11 cellular contexts compared by ENCODE assay signal in genomic region chr6:21190701-21191588, GRCh38.
DNase-seq lines count a peak whose midpoint lies in the region; ATAC-seq and TF ChIP-seq lines count a peak whose summit lies in the region.
"Had no signal": no experiment of that assay in that cellular context is flagged by ENCODE, and none has a peak within 500 bp of the region (broad histone marks: within the 10 kb centered on the region; RNA-seq: fewer than 3 reads in every experiment).

No MANE protein-coding gene starts in this region.

- H3K4me1 ChIP-seq in Karpas-422 (ENCODE audit: low read length) (peaks cover 10% of the 10 kb centered on the region; the same call in 1 of the 2 replicates), BE2C (peaks cover 3% of the 10 kb centered on the region; the same call in 1 of the 2 replicates)

- DNase-seq in activated naive CD8-positive, alpha-beta T cell treated with anti-CD3 and anti-CD28 coated beads, Interleukin-2, amount 50 U/mL, for 24 hours, result no peak
- no peak for DNase-seq in activated naive CD8-positive, alpha-beta T cell treated with anti-CD3 and anti-CD28 coated beads for 36 hours
- DNase-seq in Karpas-422 (no peak), choroid plexus epithelial cell (ENCODE audit: low read depth) (peak; percentile 8), type B pancreatic cell (ENCODE audit: extremely low spot score, unreplicated experiment) (no peak), D341Med (ENCODE audit: low spot score) (no peak), BE2C (no peak)
- DNase-seq: mesendoderm, NCI-H1417 treated with DMSO at 0.1 percent for 48 hours had no signal

- H3K36me3 Mint-ChIP-seq in activated naive CD8-positive, alpha-beta T cell treated with anti-CD3 and anti-CD28 coated beads, Interleukin-2, amount 50 U/mL, for 24 hours (ENCODE audit: low read depth), result peaks cover 9% of the 10 kb centered on the region
- peaks cover 24% of the 10 kb centered on the region for H3K36me3 Mint-ChIP-seq in activated naive CD8-positive, alpha-beta T cell treated with anti-CD3 and anti-CD28 coated beads for 36 hours
- peaks cover 14% of the 10 kb centered on the region for H3K36me3 Mint-ChIP-seq in type B pancreatic cell
- H3K36me3 Mint-ChIP-seq: CD14-positive monocyte had no signal

- TF ChIP-seq CTCF in choroid plexus epithelial cell (conservative IDR thresholded peaks at IDR 0.05; ENCODE audit: low read depth, low read length), result no peak
- no peak for TF ChIP-seq CTCF in type B pancreatic cell (conservative IDR thresholded peaks at IDR 0.05)
- no peak for TF ChIP-seq CTCF in BE2C (IDR thresholded peaks at IDR 0.05; ENCODE audit: low read depth, low read length)

- ATAC-seq in activated naive CD8-positive, alpha-beta T cell treated with anti-CD3 and anti-CD28 coated beads, Interleukin-2, amount 50 U/mL, for 24 hours, result no peak
- ATAC-seq in GM21447 (IDR thresholded peaks at IDR 0.05; ENCODE audit: unreplicated experiment), result no peak

- H3K9me3 Mint-ChIP-seq in activated naive CD8-positive, alpha-beta T cell treated with anti-CD3 and anti-CD28 coated beads, Interleukin-2, amount 50 U/mL, for 24 hours, result peaks cover 3% of the 10 kb centered on the region
- peaks cover 1% of the 10 kb centered on the region for H3K9me3 Mint-ChIP-seq in activated naive CD8-positive, alpha-beta T cell treated with anti-CD3 and anti-CD28 coated beads for 36 hours
- peaks cover 11% of the 10 kb centered on the region for H3K9me3 Mint-ChIP-seq in type B pancreatic cell

- H3K36me3 ChIP-seq in Karpas-422 (ENCODE audit: insufficient read depth, low read length) (no peaks in the 10 kb centered on the region), BE2C (no peaks in the 10 kb centered on the region)

- no peak overlapping the region for H3K9ac ChIP-seq in Karpas-422 (ENCODE audit: low read length)

- peak overlapping the region; percentile 17 for H3K4me2 ChIP-seq in Karpas-422 (ENCODE audit: low read depth, low read length, poor library complexity, severe bottlenecking)

- no peaks in the 10 kb centered on the region for H3K79me2 ChIP-seq in Karpas-422 (ENCODE audit: low read length)

- H4K20me1 ChIP-seq in Karpas-422 (ENCODE audit: insufficient read depth, low read depth, low read length), result no peaks in the 10 kb centered on the region

- no peaks in the 10 kb centered on the region for H3K9me3 ChIP-seq in Karpas-422 (ENCODE audit: low read length)
- no peaks in the 10 kb centered on the region for H3K9me3 ChIP-seq in BE2C

- H3K4me3 ChIP-seq in Karpas-422 (ENCODE audit: low read length) (no peak overlapping the region), choroid plexus epithelial cell (ENCODE audit: low read depth, low read length) (no peak overlapping the region), BE2C (ENCODE audit: low read depth, low read length) (no peak overlapping the region)

- no peaks in the 10 kb centered on the region for H3K9me2 ChIP-seq in Karpas-422 (replicated peaks; ENCODE audit: insufficient read depth, low read length)

- H3K27ac Mint-ChIP-seq in activated naive CD8-positive, alpha-beta T cell treated with anti-CD3 and anti-CD28 coated beads, Interleukin-2, amount 50 U/mL, for 24 hours, result peak overlapping the region; percentile 52
- H3K27ac Mint-ChIP-seq in activated naive CD8-positive, alpha-beta T cell treated with anti-CD3 and anti-CD28 coated beads for 36 hours, result no peak overlapping the region
- H3K27ac Mint-ChIP-seq in type B pancreatic cell, result no peak overlapping the region

- no peak overlapping the region for H3K27ac ChIP-seq in Karpas-422 (ENCODE audit: low read length)

- no peaks in the 10 kb centered on the region for H3K27me3 ChIP-seq in Karpas-422 (ENCODE audit: low read length)
- H3K27me3 ChIP-seq in BE2C, result no peaks in the 10 kb centered on the region

- peaks cover 25% of the 10 kb centered on the region for H3K4me1 Mint-ChIP-seq in activated naive CD8-positive, alpha-beta T cell treated with anti-CD3 and anti-CD28 coated beads, Interleukin-2, amount 50 U/mL, for 24 hours
- peaks cover 11% of the 10 kb centered on the region for H3K4me1 Mint-ChIP-seq in activated naive CD8-positive, alpha-beta T cell treated with anti-CD3 and anti-CD28 coated beads for 36 hours
- peaks cover 33% of the 10 kb centered on the region for H3K4me1 Mint-ChIP-seq in type B pancreatic cell (ENCODE audit: unreplicated experiment)

- H3K4me3 Mint-ChIP-seq in activated naive CD8-positive, alpha-beta T cell treated with anti-CD3 and anti-CD28 coated beads, Interleukin-2, amount 50 U/mL, for 24 hours, result peak overlapping the region; percentile 2
- H3K4me3 Mint-ChIP-seq in activated naive CD8-positive, alpha-beta T cell treated with anti-CD3 and anti-CD28 coated beads for 36 hours, result no peak overlapping the region
- peak overlapping the region; percentile 0 for H3K4me3 Mint-ChIP-seq in type B pancreatic cell
- H3K4me3 Mint-ChIP-seq: CD14-positive monocyte had no signal

- H3K27me3 Mint-ChIP-seq in activated naive CD8-positive, alpha-beta T cell treated with anti-CD3 and anti-CD28 coated beads, Interleukin-2, amount 50 U/mL, for 24 hours, result no peaks in the 10 kb centered on the region
- H3K27me3 Mint-ChIP-seq in activated naive CD8-positive, alpha-beta T cell treated with anti-CD3 and anti-CD28 coated beads for 36 hours, result no peaks in the 10 kb centered on the region
- H3K27me3 Mint-ChIP-seq in type B pancreatic cell, result no peaks in the 10 kb centered on the region

- H2AFZ ChIP-seq in Karpas-422 (ENCODE audit: low read length), result no peak overlapping the region
